Comparison of ENCODE assay signal across 14 cellular contexts in genomic region chr3:108823803-108824202, GRCh38. TPM values are rescaled to one million over a fixed set of nuclear protein-coding genes. Genes with fewer than 3 reads are reported as not detected.
DNase-seq lines count a peak whose midpoint lies in the region; ATAC-seq and TF ChIP-seq lines count a peak whose summit lies in the region.
"Not testable (repeated sequence)": the region's sequence is repeated elsewhere in the genome, so short reads cannot be mapped to it uniquely, and the experiment has no call there.
"Had no signal": no experiment of that assay in that cellular context is flagged by ENCODE, and none has a peak within 500 bp of the region (broad histone marks: within the 10 kb centered on the region; RNA-seq: fewer than 3 reads in every experiment).

No MANE protein-coding gene starts in this region.

- peak overlapping the region; percentile 78 to 92 (median 92) for H3K27ac Mint-ChIP-seq in CD4-positive, alpha-beta memory T cell
- peak overlapping the region; percentile 97 for H3K27ac Mint-ChIP-seq in activated CD4-positive, alpha-beta T cell treated with anti-CD3 and anti-CD28 coated beads for 36 hours
- H3K27ac Mint-ChIP-seq in activated CD8-positive, alpha-beta memory T cell treated with anti-CD3 and anti-CD28 coated beads, Interleukin-2, amount 10 ng/mL, durations not matched to agents 7 days and 5 days: peak overlapping the region; percentile 88
- peak overlapping the region; percentile 84 for H3K27ac Mint-ChIP-seq in activated T-helper 2 cell treated with anti-CD3 and anti-CD28 coated beads, Interferon-gamma antibody, Interleukin-2, Interleukin-4, amounts not matched to agents 10 μg/mL and 5 μg/mL and 100 μg/mL, durations not matched to agents 14 hours and 24 hours and 36 hours
- peak overlapping the region; percentile 82 for H3K27ac Mint-ChIP-seq in activated naive CD8-positive, alpha-beta T cell treated with anti-CD3 and anti-CD28 coated beads, Interleukin-2, amount 10 ng/mL, durations not matched to agents 7 days and 5 days
- H3K27ac Mint-ChIP-seq in stimulated activated naive CD8-positive, alpha-beta T cell treated with anti-CD3 and anti-CD28 coated beads, Interleukin-15, Interleukin-2, amounts not matched to agents 100 ng/mL and 50 ng/mL, for 24 hours: peak overlapping the region; percentile 82

- intact Hi-C loops in CD4-positive, alpha-beta memory T cell (cut with micrococcal nuclease): loop anchor here (5.0 to 10.0 kb wide), 4 partner anchors 33 to 1299 kb away; partner anchors contain the start of gene BBX
- intact Hi-C loops in activated CD4-positive, alpha-beta T cell treated with anti-CD3 and anti-CD28 coated beads for 36 hours (cut with DNase I, micrococcal nuclease): loop anchor here (2.0 to 10.0 kb wide), 4 partner anchors 39 to 732 kb away; partner anchors contain the start of genes CIP2A (in 2 of the 2), DZIP3 (in 2 of the 2), CD47 (in 1 of the 2) and IFT57 (in 1 of the 2)
- intact Hi-C loops in activated T-helper 2 cell treated with anti-CD3 and anti-CD28 coated beads, Interferon-gamma antibody, Interleukin-2, Interleukin-4, amounts not matched to agents 10 μg/mL and 5 μg/mL and 100 μg/mL, durations not matched to agents 14 hours and 24 hours and 36 hours (cut with micrococcal nuclease): loop anchor here (2.0 to 5.0 kb wide), 3 partner anchors 235 to 737 kb away; partner anchors contain the start of genes CIP2A and DZIP3

- H3K9me3 ChIP-seq in CD4-positive, alpha-beta memory T cell (ENCODE audit: control insufficient read depth in 1 of 2, low read length in 2 of 2); Loucy (ENCODE audit: insufficient read depth, low read depth, low read length); mononuclear cell (ENCODE audit: low read depth, low read length): not testable (repeated sequence)

- POLR2A ChIA-PET in CD4-positive, alpha-beta memory T cell (lab: Charles Lee; ENCODE audit: partially characterized antibody): interaction anchor here (1.0 to 8.1 kb wide), 10 partner anchors 12 to 235 kb away, joined by 3 to 221 read pairs (median 4); partner anchors contain the start of genes CIP2A and DZIP3
- POLR2A ChIA-PET in activated CD4-positive, alpha-beta T cell treated with anti-CD3 and anti-CD28 coated beads for 36 hours (lab: Charles Lee): interaction anchor here (0.7 to 0.9 kb wide), 2 partner anchors 11 to 159 kb away, joined by 4 to 5 read pairs; no protein-coding TSS in a partner anchor
- POLR2A ChIA-PET in activated naive CD8-positive, alpha-beta T cell treated with anti-CD3 and anti-CD28 coated beads, Interleukin-2, amount 10 ng/mL, durations not matched to agents 7 days and 5 days (lab: Charles Lee): interaction anchor here (0.6 to 1.6 kb wide), 7 partner anchors 10 to 234 kb away, joined by 3 to 5 read pairs (median 4); partner anchors contain the start of genes CIP2A and DZIP3

- H3K9me2 ChIP-seq in Loucy (replicated peaks; ENCODE audit: low read depth, low read length): not testable (repeated sequence)

- peak overlapping the region; percentile 86 to 97 (median 94) for H3K4me3 Mint-ChIP-seq in CD4-positive, alpha-beta memory T cell
- peak overlapping the region; percentile 80 for H3K4me3 Mint-ChIP-seq in activated CD4-positive, alpha-beta T cell treated with anti-CD3 and anti-CD28 coated beads for 36 hours
- peak overlapping the region; percentile 82 for H3K4me3 Mint-ChIP-seq in activated CD8-positive, alpha-beta memory T cell treated with anti-CD3 and anti-CD28 coated beads, Interleukin-2, amount 10 ng/mL, durations not matched to agents 7 days and 5 days
- H3K4me3 Mint-ChIP-seq in activated T-helper 2 cell treated with anti-CD3 and anti-CD28 coated beads, Interferon-gamma antibody, Interleukin-2, Interleukin-4, amounts not matched to agents 10 μg/mL and 5 μg/mL and 100 μg/mL, durations not matched to agents 14 hours and 24 hours and 36 hours (ENCODE audit: low read depth): peak overlapping the region; percentile 84
- H3K4me3 Mint-ChIP-seq in activated naive CD8-positive, alpha-beta T cell treated with anti-CD3 and anti-CD28 coated beads, Interleukin-2, amount 10 ng/mL, durations not matched to agents 7 days and 5 days: peak overlapping the region; percentile 83
- peak overlapping the region; percentile 73 for H3K4me3 Mint-ChIP-seq in stimulated activated naive CD8-positive, alpha-beta T cell treated with anti-CD3 and anti-CD28 coated beads, Interleukin-15, Interleukin-2, amounts not matched to agents 100 ng/mL and 50 ng/mL, for 24 hours

- not testable (repeated sequence) for H4K20me1 ChIP-seq in Loucy (ENCODE audit: insufficient read depth, low read length, poor library complexity, severe bottlenecking)

- H3K4me1 ChIP-seq in CD4-positive, alpha-beta memory T cell (ENCODE audit: insufficient read depth, low read length): peaks cover 53% of the 10 kb centered on the region
- H3K4me1 ChIP-seq in Loucy (ENCODE audit: insufficient read depth, low read length, poor library complexity, severe bottlenecking): peaks cover 82% of the 10 kb centered on the region
- not testable (repeated sequence) for H3K4me1 ChIP-seq in mononuclear cell (ENCODE audit: insufficient read depth, low read length)

- ATAC-seq in activated CD4-positive, alpha-beta T cell treated with anti-CD3 and anti-CD28 coated beads for 36 hours; activated CD8-positive, alpha-beta memory T cell treated with anti-CD3 and anti-CD28 coated beads, Interleukin-2, amount 10 ng/mL, durations not matched to agents 7 days and 5 days; activated naive CD8-positive, alpha-beta T cell treated with anti-CD3 and anti-CD28 coated beads, Interleukin-2, amount 10 ng/mL, durations not matched to agents 7 days and 5 days (ENCODE audit: low read depth): not testable (repeated sequence)

- CTCF ChIA-PET in CD4-positive, alpha-beta memory T cell (lab: Charles Lee; ENCODE audit: partially characterized antibody): interaction anchor here (0.8 to 1.5 kb wide), 7 partner anchors 10 to 162 kb away, joined by 3 to 11 read pairs (median 4); no protein-coding TSS in a partner anchor
- CTCF ChIA-PET in activated CD4-positive, alpha-beta T cell treated with anti-CD3 and anti-CD28 coated beads for 36 hours (lab: Charles Lee): interaction anchor here (0.9 to 1.8 kb wide), 3 partner anchors 9 to 87 kb away, joined by 3 to 8 read pairs (median 5); no protein-coding TSS in a partner anchor
- CTCF ChIA-PET in activated CD8-positive, alpha-beta memory T cell treated with anti-CD3 and anti-CD28 coated beads, Interleukin-2, amount 10 ng/mL, durations not matched to agents 7 days and 5 days (lab: Charles Lee): interaction anchor here (1.2 to 8.4 kb wide), 4 partner anchors 10 to 91 kb away, joined by 6 to 74 read pairs (median 7); no protein-coding TSS in a partner anchor

- not testable (repeated sequence) for H3K9me3 Mint-ChIP-seq in CD4-positive, alpha-beta memory T cell; activated CD4-positive, alpha-beta T cell treated with anti-CD3 and anti-CD28 coated beads for 36 hours (ENCODE audit: low read depth); activated CD8-positive, alpha-beta memory T cell treated with anti-CD3 and anti-CD28 coated beads, Interleukin-2, amount 10 ng/mL, durations not matched to agents 7 days and 5 days (ENCODE audit: low read depth); activated T-helper 2 cell treated with anti-CD3 and anti-CD28 coated beads, Interferon-gamma antibody, Interleukin-2, Interleukin-4, amounts not matched to agents 10 μg/mL and 5 μg/mL and 100 μg/mL, durations not matched to agents 14 hours and 24 hours and 36 hours; activated naive CD8-positive, alpha-beta T cell treated with anti-CD3 and anti-CD28 coated beads, Interleukin-2, amount 10 ng/mL, durations not matched to agents 7 days and 5 days; stimulated activated naive CD8-positive, alpha-beta T cell treated with anti-CD3 and anti-CD28 coated beads, Interleukin-15, Interleukin-2, amounts not matched to agents 100 ng/mL and 50 ng/mL, for 24 hours

- H3K79me2 ChIP-seq in Loucy (ENCODE audit: insufficient read depth, low read length): peaks cover 63% of the 10 kb centered on the region

- H3K4me3 ChIP-seq in CD4-positive, alpha-beta memory T cell (ENCODE audit: low read length in 2 of 2): peak overlapping the region; percentile 55 to 93
- H3K4me3 ChIP-seq in Loucy (ENCODE audit: low read length, poor library complexity, severe bottlenecking) (peak overlapping the region; percentile 73), mononuclear cell (ENCODE audit: low read length) (peak overlapping the region; percentile 39)

- peak overlapping the region; percentile 81 for H3K9ac ChIP-seq in Loucy (ENCODE audit: low read depth, low read length, poor library complexity, severe bottlenecking)

- H2AFZ ChIP-seq in Loucy (ENCODE audit: low read length): not testable (repeated sequence)

- not testable (repeated sequence) for H3K36me3 ChIP-seq in CD4-positive, alpha-beta memory T cell (ENCODE audit: insufficient read depth, low read length); Loucy (ENCODE audit: insufficient read depth, low read length)

- not testable (repeated sequence) for H3F3A ChIP-seq in Loucy (ENCODE audit: low read depth)

- peaks cover 30 to 65% (median 44%) of the 10 kb centered on the region in 4 donors for H3K4me1 Mint-ChIP-seq in CD4-positive, alpha-beta memory T cell
- H3K4me1 Mint-ChIP-seq in activated CD4-positive, alpha-beta T cell treated with anti-CD3 and anti-CD28 coated beads for 36 hours: peaks cover 48% of the 10 kb centered on the region
- peaks cover 51% of the 10 kb centered on the region for H3K4me1 Mint-ChIP-seq in activated CD8-positive, alpha-beta memory T cell treated with anti-CD3 and anti-CD28 coated beads, Interleukin-2, amount 10 ng/mL, durations not matched to agents 7 days and 5 days
- H3K4me1 Mint-ChIP-seq in activated T-helper 2 cell treated with anti-CD3 and anti-CD28 coated beads, Interferon-gamma antibody, Interleukin-2, Interleukin-4, amounts not matched to agents 10 μg/mL and 5 μg/mL and 100 μg/mL, durations not matched to agents 14 hours and 24 hours and 36 hours (ENCODE audit: low read depth): peaks cover 54% of the 10 kb centered on the region
- H3K4me1 Mint-ChIP-seq in activated naive CD8-positive, alpha-beta T cell treated with anti-CD3 and anti-CD28 coated beads, Interleukin-2, amount 10 ng/mL, durations not matched to agents 7 days and 5 days: peaks cover 39% of the 10 kb centered on the region
- H3K4me1 Mint-ChIP-seq in stimulated activated naive CD8-positive, alpha-beta T cell treated with anti-CD3 and anti-CD28 coated beads, Interleukin-15, Interleukin-2, amounts not matched to agents 100 ng/mL and 50 ng/mL, for 24 hours (ENCODE audit: low read depth): peaks cover 56% of the 10 kb centered on the region

- peak overlapping the region; percentile 83 for H3K4me2 ChIP-seq in Loucy (ENCODE audit: low read depth, low read length, poor library complexity, severe bottlenecking)

- H3K27me3 ChIP-seq in CD4-positive, alpha-beta memory T cell (ENCODE audit: insufficient read depth, low read length); Loucy (ENCODE audit: insufficient read depth, low read length, poor library complexity, severe bottlenecking); mononuclear cell (ENCODE audit: insufficient read depth, low read length): not testable (repeated sequence)

- DNase-seq in CD4-positive, alpha-beta memory T cell; activated CD8-positive, alpha-beta memory T cell treated with anti-CD3 and anti-CD28 coated beads, Interleukin-2, amount 10 ng/mL, durations not matched to agents 7 days and 5 days; activated T-helper 2 cell treated with anti-CD3 and anti-CD28 coated beads, Interferon-gamma antibody, Interleukin-2, Interleukin-4, amounts not matched to agents 10 μg/mL and 5 μg/mL and 100 μg/mL, durations not matched to agents 14 hours and 24 hours and 36 hours (ENCODE audit: low spot score); activated naive CD8-positive, alpha-beta T cell treated with anti-CD3 and anti-CD28 coated beads, Interleukin-2, amount 10 ng/mL, durations not matched to agents 7 days and 5 days: not testable (repeated sequence)
- DNase-seq in activated CD4-positive, alpha-beta T cell treated with anti-CD3 and anti-CD28 coated beads for 36 hours: peak; percentile 23

- TF ChIP-seq CTCF in Loucy (conservative IDR thresholded peaks at IDR 0.05; ENCODE audit: low read length): not testable (repeated sequence)

- peaks cover 20 to 43% of the 10 kb centered on the region in 2 donors for H3K36me3 Mint-ChIP-seq in CD4-positive, alpha-beta memory T cell
- not testable (repeated sequence) for H3K36me3 Mint-ChIP-seq in activated CD4-positive, alpha-beta T cell treated with anti-CD3 and anti-CD28 coated beads for 36 hours (ENCODE audit: low read depth); activated T-helper 2 cell treated with anti-CD3 and anti-CD28 coated beads, Interferon-gamma antibody, Interleukin-2, Interleukin-4, amounts not matched to agents 10 μg/mL and 5 μg/mL and 100 μg/mL, durations not matched to agents 14 hours and 24 hours and 36 hours (ENCODE audit: low read depth); activated naive CD8-positive, alpha-beta T cell treated with anti-CD3 and anti-CD28 coated beads, Interleukin-2, amount 10 ng/mL, durations not matched to agents 7 days and 5 days; stimulated activated naive CD8-positive, alpha-beta T cell treated with anti-CD3 and anti-CD28 coated beads, Interleukin-15, Interleukin-2, amounts not matched to agents 100 ng/mL and 50 ng/mL, for 24 hours (ENCODE audit: low read depth)
- H3K36me3 Mint-ChIP-seq in activated CD8-positive, alpha-beta memory T cell treated with anti-CD3 and anti-CD28 coated beads, Interleukin-2, amount 10 ng/mL, durations not matched to agents 7 days and 5 days: peaks cover 31% of the 10 kb centered on the region

- H3K27me3 Mint-ChIP-seq in CD4-positive, alpha-beta memory T cell; activated CD4-positive, alpha-beta T cell treated with anti-CD3 and anti-CD28 coated beads for 36 hours; activated CD8-positive, alpha-beta memory T cell treated with anti-CD3 and anti-CD28 coated beads, Interleukin-2, amount 10 ng/mL, durations not matched to agents 7 days and 5 days; activated T-helper 2 cell treated with anti-CD3 and anti-CD28 coated beads, Interferon-gamma antibody, Interleukin-2, Interleukin-4, amounts not matched to agents 10 μg/mL and 5 μg/mL and 100 μg/mL, durations not matched to agents 14 hours and 24 hours and 36 hours (ENCODE audit: low read depth); activated naive CD8-positive, alpha-beta T cell treated with anti-CD3 and anti-CD28 coated beads, Interleukin-2, amount 10 ng/mL, durations not matched to agents 7 days and 5 days; stimulated activated naive CD8-positive, alpha-beta T cell treated with anti-CD3 and anti-CD28 coated beads, Interleukin-15, Interleukin-2, amounts not matched to agents 100 ng/mL and 50 ng/mL, for 24 hours: not testable (repeated sequence)

- peak overlapping the region; percentile 70 for H3K27ac ChIP-seq in CD4-positive, alpha-beta memory T cell (ENCODE audit: low read depth, low read length)

RNA-seq across cellular contexts. Expression of gene TRAT1, which starts 1.2 kb away (rescaled TPM):
- total RNA-seq in CD4-positive, alpha-beta memory T cell: 100 to 1,000 TPM; 164 to 169 TPM
- polyA plus RNA-seq in CD4-positive, alpha-beta memory T cell: 100 to 1,000 TPM; 227 to 367 TPM
- 10 to 100 TPM; 17.2 to 22.5 TPM for total RNA-seq in activated CD4-positive, alpha-beta T cell treated with anti-CD3 and anti-CD28 coated beads for 36 hours
- total RNA-seq in activated CD8-positive, alpha-beta memory T cell treated with anti-CD3 and anti-CD28 coated beads, Interleukin-2, amount 10 ng/mL, durations not matched to agents 7 days and 5 days: 10 to 100 TPM; 53.8 to 62.4 TPM
- 17.0 and 17.7 TPM in 2 replicates for total RNA-seq in activated T-helper 2 cell treated with anti-CD3 and anti-CD28 coated beads, Interferon-gamma antibody, Interleukin-2, Interleukin-4, amounts not matched to agents 10 μg/mL and 5 μg/mL and 100 μg/mL, durations not matched to agents 14 hours and 24 hours and 36 hours
- total RNA-seq in activated naive CD8-positive, alpha-beta T cell treated with anti-CD3 and anti-CD28 coated beads, Interleukin-2, amount 10 ng/mL, durations not matched to agents 7 days and 5 days: 10 to 100 TPM; 54.5 to 56.0 TPM
- 147 TPM for total RNA-seq in mononuclear cell
- total RNA-seq: A172, H1, HepG2, HT-29, PC-9 had no signal
- polyA plus RNA-seq: AG04450, H1, HepG2 had no signal
